9 cellular contexts compared by ENCODE assay signal in genomic region chr6:42010185-42010872, GRCh38. TPM values are rescaled to one million over a fixed set of nuclear protein-coding genes. Genes with fewer than 3 reads are reported as not detected.
DNase-seq lines count a peak whose midpoint lies in the region; ATAC-seq and TF ChIP-seq lines count a peak whose summit lies in the region.
"Had no signal": no experiment of that assay in that cellular context is flagged by ENCODE, and none has a peak within 500 bp of the region (broad histone marks: within the 10 kb centered on the region; RNA-seq: fewer than 3 reads in every experiment).

No MANE protein-coding gene starts in this region.

- H2AFZ ChIP-seq in GM23338 = peak overlapping the region; percentile 49; the same call in 1 of the 2 replicates

- no peaks in the 10 kb centered on the region for H3K9me3 ChIP-seq in RWPE2 (ENCODE audit: severe bottlenecking)

- H3K27me3 ChIP-seq in GM23338 (ENCODE audit: insufficient read depth) = no peaks in the 10 kb centered on the region
- H3K27me3 ChIP-seq in RWPE2 (ENCODE audit: insufficient read depth, poor library complexity, severe bottlenecking) = no peaks in the 10 kb centered on the region

- ATAC-seq in GM23338 (peak; percentile 93), RWPE2 (ENCODE audit: low read depth) (peak; percentile 36)
- peak; percentile 71 for ATAC-seq in stimulated activated naive CD8-positive, alpha-beta T cell treated with anti-CD3 and anti-CD28 coated beads, Interleukin-15, amount 100 ng/mL, for 72 hours

- H3K9me2 ChIP-seq in GM23338 (ENCODE audit: insufficient read depth) = no peaks in the 10 kb centered on the region

- no peaks in the 10 kb centered on the region for H3K79me2 ChIP-seq in GM23338 (replicated peaks; ENCODE audit: insufficient read depth)

- H4K20me1 ChIP-seq in GM23338 (replicated peaks; ENCODE audit: insufficient read depth) = no peaks in the 10 kb centered on the region

- peak overlapping the region; percentile 51 to 85 (median 64) for H3K27ac Mint-ChIP-seq in CD14-positive monocyte
- peak overlapping the region; percentile 52; the same call in 1 of the 2 replicates for H3K27ac Mint-ChIP-seq in GM23338
- H3K27ac Mint-ChIP-seq in stimulated activated naive CD8-positive, alpha-beta T cell treated with anti-CD3 and anti-CD28 coated beads, Interleukin-15, amount 100 ng/mL, for 72 hours = peak overlapping the region; percentile 96 to 98
- H3K27ac Mint-ChIP-seq in glutamatergic neuron (ENCODE audit: unreplicated experiment) = no peak overlapping the region

- H3K4me3 Mint-ChIP-seq in CD14-positive monocyte = peak overlapping the region; percentile 54 to 86
- no peak overlapping the region for H3K4me3 Mint-ChIP-seq in GM23338
- H3K4me3 Mint-ChIP-seq in stimulated activated naive CD8-positive, alpha-beta T cell treated with anti-CD3 and anti-CD28 coated beads, Interleukin-15, amount 100 ng/mL, for 72 hours = peak overlapping the region; percentile 81 to 89
- H3K4me3 Mint-ChIP-seq in glutamatergic neuron (ENCODE audit: unreplicated experiment) = no peak overlapping the region
- H3K4me3 Mint-ChIP-seq: brain had no signal

- DNase-seq in CD14-positive monocyte (ENCODE audit: low spot score) = no peak
- DNase-seq in GM23338 (ENCODE audit: low spot score) = peak; percentile 71
- no peak for DNase-seq in RWPE2 (ENCODE audit: low spot score)
- DNase-seq in germinal center (ENCODE audit: low spot score) = peak; percentile 56
- no peak for DNase-seq in stimulated activated naive CD8-positive, alpha-beta T cell treated with anti-CD3 and anti-CD28 coated beads, Interleukin-15, amount 100 ng/mL, for 72 hours
- DNase-seq in AG20443 (ENCODE audit: low spot score) = no peak
- no peak for DNase-seq in stimulated activated CD4-positive, alpha-beta T cell treated with anti-CD3 and anti-CD28 coated beads, Interleukin-2, amount 100 ng/mL, for 48 hours
- no peak for DNase-seq in glutamatergic neuron

- H3K4me2 ChIP-seq in GM23338 = peak overlapping the region; percentile 36

- intact Hi-C loops in CD14-positive monocyte (cut with micrococcal nuclease) = no loop called here

- H3K4me3 ChIP-seq in GM23338 (peak overlapping the region; percentile 5; the same call in 1 of the 2 replicates), RWPE2 (ENCODE audit: severe bottlenecking) (no peak overlapping the region)

- H3K4me1 ChIP-seq in GM23338 (ENCODE audit: insufficient read depth) (peaks cover 14% of the 10 kb centered on the region; the same call in 1 of the 2 replicates), RWPE2 (ENCODE audit: insufficient read depth, poor library complexity, severe bottlenecking) (no peaks in the 10 kb centered on the region)

- H3K27ac ChIP-seq in GM23338 (ENCODE audit: low read depth) (no peak overlapping the region), RWPE2 (ENCODE audit: poor library complexity, severe bottlenecking) (no peak overlapping the region)

- H3K36me3 Mint-ChIP-seq in CD14-positive monocyte (no peaks in the 10 kb centered on the region), GM23338 (ENCODE audit: low read depth) (no peaks in the 10 kb centered on the region), glutamatergic neuron (ENCODE audit: unreplicated experiment) (no peaks in the 10 kb centered on the region)
- H3K36me3 Mint-ChIP-seq: brain had no signal

- peaks cover 6% of the 10 kb centered on the region; the same call in 1 of the 2 replicates for H3F3A ChIP-seq in GM23338 (replicated peaks; ENCODE audit: low read depth)

- H3K27me3 Mint-ChIP-seq in CD14-positive monocyte (ENCODE audit: low read depth in 3 of 3) (peaks cover 1 to 6% (median 4%) of the 10 kb centered on the region in 3 donors), GM23338 (ENCODE audit: insufficient read depth, low read depth, poor library complexity) (peaks cover 7% of the 10 kb centered on the region), glutamatergic neuron (ENCODE audit: unreplicated experiment) (peaks cover 5% of the 10 kb centered on the region)
- no peaks in the 10 kb centered on the region for H3K27me3 Mint-ChIP-seq in stimulated activated naive CD8-positive, alpha-beta T cell treated with anti-CD3 and anti-CD28 coated beads, Interleukin-15, amount 100 ng/mL, for 72 hours
- H3K27me3 Mint-ChIP-seq: brain had no signal

- H3K9me3 Mint-ChIP-seq in CD14-positive monocyte (peaks cover 0 to 5% (median 0%) of the 10 kb centered on the region in 7 donors), GM23338 (no peaks in the 10 kb centered on the region), glutamatergic neuron (ENCODE audit: unreplicated experiment) (peaks cover 2% of the 10 kb centered on the region)
- peaks cover 0 to 4% of the 10 kb centered on the region in 2 donors for H3K9me3 Mint-ChIP-seq in stimulated activated naive CD8-positive, alpha-beta T cell treated with anti-CD3 and anti-CD28 coated beads, Interleukin-15, amount 100 ng/mL, for 72 hours
- H3K9me3 Mint-ChIP-seq: brain had no signal

- no peaks in the 10 kb centered on the region for H3K36me3 ChIP-seq in GM23338 (ENCODE audit: insufficient read depth)
- H3K36me3 ChIP-seq in RWPE2 (ENCODE audit: low read depth) = no peaks in the 10 kb centered on the region

- TF ChIP-seq CTCF in CD14-positive monocyte (IDR thresholded peaks at IDR 0.05) (no peak), GM23338 (conservative IDR thresholded peaks at IDR 0.05; ENCODE audit: low read depth in 2 of 2) (peak in 1 of 2 experiments; percentile 13; a peak in 1 of 4 replicates), RWPE2 (IDR thresholded peaks at IDR 0.05; ENCODE audit: poor library complexity, severe bottlenecking) (no peak), glutamatergic neuron (IDR thresholded peaks at IDR 0.05; ENCODE audit: partially characterized antibody, unreplicated experiment) (no peak)

- peaks cover 46% of the 10 kb centered on the region for H3K4me1 Mint-ChIP-seq in CD14-positive monocyte
- peaks cover 16% of the 10 kb centered on the region for H3K4me1 Mint-ChIP-seq in GM23338
- H3K4me1 Mint-ChIP-seq in stimulated activated naive CD8-positive, alpha-beta T cell treated with anti-CD3 and anti-CD28 coated beads, Interleukin-15, amount 100 ng/mL, for 72 hours = peaks cover 93% of the 10 kb centered on the region
- peaks cover 7% of the 10 kb centered on the region for H3K4me1 Mint-ChIP-seq in glutamatergic neuron (ENCODE audit: low read depth, unreplicated experiment)

TF ChIP-seq in GM23338, 12 proteins besides CTCF, POLR2A, EP300 and RAD21:
- TF ChIP-seq ZNF114 (CRISPR knock-in tag; IDR thresholded peaks at IDR 0.05) = no peak
- 0 out of 2 replicates have a peak, but pooled peaks have one; percentile 24 for TF ChIP-seq POLR2AphosphoS5 (IDR thresholded peaks at IDR 0.05; ENCODE audit: low read depth)
- TF ChIP-seq STAT1 (IDR thresholded peaks at IDR 0.05; ENCODE audit: unreplicated experiment) = no peak

RNA-seq across cellular contexts. Expression of gene TAF8, which starts 40.0 kb away (rescaled TPM):
- polyA plus RNA-seq in CD14-positive monocyte (10 to 100 TPM; 13.1 to 16.6 TPM), GM23338 (2016; fragmentation: Nextera tagmentation; extraction: Ambion mirVana) (18.7 and 19.1 TPM in 2 replicates)
- 26.5 and 30.6 TPM in 2 replicates for total RNA-seq in GM23338 (2014; rRNA removed; shearing (Covaris generic))
- 16.2 TPM for total RNA-seq in glutamatergic neuron (ENCODE audit: unreplicated experiment)

Comparison
In these comparisons a context has a peak if more than half of its experiments do, and no peak if none do; other contexts are left out.
1. DNase-seq: peak in GM23338 (single experiment) and germinal center (single experiment); none in CD14-positive monocyte (single experiment), RWPE2 (single experiment), stimulated activated naive CD8-positive, alpha-beta T cell treated with anti-CD3 and anti-CD28 coated beads, Interleukin-15, amount 100 ng/mL, for 72 hours (0 of 2), AG20443 (single experiment), stimulated activated CD4-positive, alpha-beta T cell treated with anti-CD3 and anti-CD28 coated beads, Interleukin-2, amount 100 ng/mL, for 48 hours (0 of 2) and glutamatergic neuron (single experiment).
2. H3K4me3 Mint-ChIP-seq: peak in CD14-positive monocyte (2 of 2) and stimulated activated naive CD8-positive, alpha-beta T cell treated with anti-CD3 and anti-CD28 coated beads, Interleukin-15, amount 100 ng/mL, for 72 hours (2 of 2); none in GM23338 (single experiment) and glutamatergic neuron (single experiment).
3. ATAC-seq: peak in every context shown above with its lines; median percentile 93 in GM23338; 71 in stimulated activated naive CD8-positive, alpha-beta T cell treated with anti-CD3 and anti-CD28 coated beads, Interleukin-15, amount 100 ng/mL, for 72 hours; 36 in RWPE2.